ENCODE assay signal across 21 cellular contexts in the genomic region with DNA sequence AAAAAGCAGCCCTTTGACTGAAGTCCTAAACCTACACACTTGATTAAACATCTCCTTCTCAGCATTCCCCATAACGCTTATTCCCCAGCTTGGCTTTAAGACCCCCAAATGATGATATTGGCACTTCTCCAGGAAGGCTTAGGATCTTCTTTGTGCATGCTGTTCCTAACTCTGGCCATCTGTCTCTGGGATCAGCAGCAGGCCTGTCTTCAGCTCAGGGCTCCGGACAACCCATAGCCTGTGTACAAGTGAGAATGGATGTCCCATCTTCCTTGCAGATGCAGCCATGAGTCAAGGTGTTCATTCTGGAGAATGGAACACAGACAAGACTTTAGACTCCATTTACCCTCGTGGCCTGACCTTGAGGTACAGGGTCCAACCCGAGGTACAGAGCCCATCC.
A peak's percentile ranks its signal among the peaks of the same experiment; 100 is the strongest.
DNase-seq lines count a peak whose midpoint lies in the region; ATAC-seq and TF ChIP-seq lines count a peak whose summit lies in the region.
"Had no signal": no experiment of that assay in that cellular context is flagged by ENCODE, and none has a peak within 500 bp of the region (broad histone marks: within the 10 kb centered on the region; RNA-seq: fewer than 3 reads in every experiment).

No MANE protein-coding gene starts in this region.

- H3K27me3 ChIP-seq in IMR-90 (ENCODE audit: control insufficient read depth, insufficient read depth, low read length) (no peaks in the 10 kb centered on the region), osteoblast (ENCODE audit: insufficient read depth, low read length) (no peaks in the 10 kb centered on the region), MM.1S (replicated peaks; ENCODE audit: insufficient read depth, low read length) (no peaks in the 10 kb centered on the region)

- TF ChIP-seq RAD21 in IMR-90 (IDR thresholded peaks at IDR 0.05; ENCODE audit: low read length): no peak

- WGBS in IMR-90 (ENCODE audit: extremely low coverage in 2 of 2, insufficient read length in 1 of 2), 2 experiments: no CpG with 5 or more reads among the region's 4 CpGs

- no TSS peak for BruUV-seq in IMR-90 (replicated peaks; lab: Mats Ljungman, UMichigan)

- H3K36me3 ChIP-seq in IMR-90 (ENCODE audit: control insufficient read depth, insufficient read depth, low read length) (no peaks in the 10 kb centered on the region), osteoblast (ENCODE audit: insufficient read depth, low read length) (no peaks in the 10 kb centered on the region), MM.1S (replicated peaks; ENCODE audit: insufficient read depth, low read length) (no peaks in the 10 kb centered on the region)
- H3K36me3 ChIP-seq: HAP-1 had no signal

- intact Hi-C loops in IMR-90 (cut with micrococcal nuclease): no loop called here

- H3K56ac ChIP-seq in IMR-90 (ENCODE audit: extremely low read depth, insufficient read depth, low read length): peak overlapping the region; percentile 38; the same call in 1 of the 2 replicates

- H4K8ac ChIP-seq in IMR-90 (ENCODE audit: low read depth in 2 of 2, low read length in 2 of 2): peak overlapping the region; percentile 72 to 93

- peak overlapping the region; percentile 95 for H4K5ac ChIP-seq in IMR-90 (ENCODE audit: low read depth, low read length)

- peak overlapping the region; percentile 90 for H2BK20ac ChIP-seq in IMR-90 (ENCODE audit: low read depth, low read length)

- H2AFZ ChIP-seq in IMR-90 (replicated peaks; ENCODE audit: low read length, poor library complexity) (no peak overlapping the region), osteoblast (ENCODE audit: low read length) (no peak overlapping the region), MM.1S (ENCODE audit: low read length) (no peak overlapping the region)
- H2AFZ ChIP-seq: GM23248 had no signal

- POLR2A ChIA-PET in IMR-90 (lab: Charles Lee; ENCODE audit: unreplicated experiment): no interaction called here

- H3K4me1 ChIP-seq in IMR-90 (ENCODE audit: control insufficient read depth, insufficient read depth, low read length): peaks cover 10% of the 10 kb centered on the region
- peaks cover 15% of the 10 kb centered on the region for H3K4me1 ChIP-seq in osteoblast (ENCODE audit: insufficient read depth, low read length)
- no peaks in the 10 kb centered on the region for H3K4me1 ChIP-seq in MM.1S (ENCODE audit: low read length)

- no peaks in the 10 kb centered on the region for H3K79me1 ChIP-seq in IMR-90 (ENCODE audit: low read depth in 1 of 2, low read length in 2 of 2)

- no peaks in the 10 kb centered on the region for H3F3A ChIP-seq in MM.1S (ENCODE audit: insufficient read depth, low read length)

- no peak for DNase-seq in IMR-90
- peak; percentile 78 for DNase-seq in NCI-H524 treated with DMSO at 0.1 percent for 48 hours (lab: John Stamatoyannopoulos, UW)
- no peak for DNase-seq in epithelial cell of prostate (ENCODE audit: low read depth, low spot score)
- DNase-seq in osteoblast (ENCODE audit: insufficient read length, low spot score, missing footprints): no peak
- no peak for DNase-seq in MM.1S
- DNase-seq in activated gamma-delta T cell treated with Interleukin-2 at 50 U/mL for 16 hours: no peak
- DNase-seq: CD4-positive, CD25-positive, alpha-beta regulatory T cell; DND-41; Karpas-422; NCI-H1092; NCI-H1436 treated with DMSO at 0.1 percent for 48 hours; NCI-H1930; NCI-H345; NCI-H526 treated with DMSO at 0.1 percent for 48 hours; NK-92 treated with Interleukin-12 subunit alpha and Interleukin-12 subunit beta, amount 100 ng/mL, for 24 hours; SHP77 treated with DMSO at 0.1 percent for 48 hours had no signal

- H3K79me2 ChIP-seq in osteoblast (ENCODE audit: insufficient read depth, low read length): no peaks in the 10 kb centered on the region
- H3K79me2 ChIP-seq in MM.1S (ENCODE audit: low read length): no peaks in the 10 kb centered on the region

- CTCF ChIA-PET in IMR-90 (lab: Yijun Ruan, JAX): interaction anchor here (1.8 kb wide), 1 partner anchor 129 kb away, joined by 3 read pairs; no protein-coding TSS in a partner anchor

- peak overlapping the region; percentile 15 for H3K23ac ChIP-seq in IMR-90 (ENCODE audit: low read depth, low read length)

- H3K9ac ChIP-seq in IMR-90 (ENCODE audit: low read depth, low read length) (no peak overlapping the region), MM.1S (ENCODE audit: low read length) (no peak overlapping the region)
- H3K9ac ChIP-seq: GM23248 had no signal

- H3K4me3 ChIP-seq in IMR-90 (ENCODE audit: insufficient read depth, low read depth, low read length) (no peak overlapping the region), osteoblast (ENCODE audit: insufficient read depth, low read length) (no peak overlapping the region), MM.1S (ENCODE audit: low read length) (no peak overlapping the region)
- H3K4me3 ChIP-seq: GM23248, HAP-1, SK-N-MC had no signal

- TF ChIP-seq CTCF in IMR-90 (conservative IDR thresholded peaks at IDR 0.05; ENCODE audit: low read depth, low read length) (no peak), osteoblast (IDR thresholded peaks at IDR 0.05; ENCODE audit: extremely low read depth, low read depth, low read length) (no peak), MM.1S (IDR thresholded peaks at IDR 0.05; ENCODE audit: low read length) (no peak)

- dilution Hi-C loops in IMR-90 (cut with HindIII; ENCODE audit: low sequenced_read_pairs, unreplicated experiment): no loop called here

- no peak overlapping the region for H2AK9ac ChIP-seq in IMR-90 (replicated peaks; ENCODE audit: low read depth, low read length, poor library complexity)

- H3K9me3 ChIP-seq in IMR-90 (ENCODE audit: control insufficient read depth, insufficient read depth, low read length) (0 out of 2 replicates have a peak, but pooled peaks cover 1% of the 10 kb centered on the region), osteoblast (ENCODE audit: low read depth, low read length) (no peaks in the 10 kb centered on the region), MM.1S (replicated peaks; ENCODE audit: insufficient read depth, low read length) (no peaks in the 10 kb centered on the region)

- no peak for TF ChIP-seq POLR2A in IMR-90 (IDR thresholded peaks at IDR 0.05; ENCODE audit: low read depth, low read length)

- H3K9me2 ChIP-seq in MM.1S (replicated peaks; ENCODE audit: insufficient read depth, low read length): no peaks in the 10 kb centered on the region

- peak overlapping the region; percentile 27 for H2BK5ac ChIP-seq in IMR-90 (ENCODE audit: low read depth, low read length, poor library complexity, severe bottlenecking)

- ATAC-seq in IMR-90 (ENCODE audit: low read depth) (no peak; the same call in 1 of the 2 replicates), HG02970 (IDR thresholded peaks at IDR 0.05; ENCODE audit: low FRiP score, unreplicated experiment) (no peak)

- in situ Hi-C loops in IMR-90 (cut with MboI; ENCODE audit: low sequenced_read_pairs): no loop called here

- H2BK15ac ChIP-seq in IMR-90 (ENCODE audit: low read depth, low read length): peak overlapping the region; percentile 51; the same call in 2 of the 3 replicates

- H3K14ac ChIP-seq in IMR-90 (replicated peaks; ENCODE audit: low read depth, low read length): peak overlapping the region; percentile 73

- H2AK5ac ChIP-seq in IMR-90 (ENCODE audit: low read depth, low read length): peak overlapping the region; percentile 88

- peak overlapping the region; percentile 91 for H2BK120ac ChIP-seq in IMR-90 (ENCODE audit: low read depth, low read length)

- H3K4ac ChIP-seq in IMR-90 (ENCODE audit: low read depth, low read length): peak overlapping the region; percentile 62

- H3K27ac ChIP-seq in IMR-90 (ENCODE audit: insufficient read depth, low read length) (peak overlapping the region; percentile 17; the same call in 1 of the 2 replicates), epithelial cell of prostate (peak overlapping the region; percentile 34), osteoblast (ENCODE audit: low read depth, low read length) (no peak overlapping the region), MM.1S (ENCODE audit: low read length) (no peak overlapping the region)
- H3K27ac ChIP-seq: GM23248, RWPE1, SK-N-MC had no signal

- H3K4me2 ChIP-seq in IMR-90 (ENCODE audit: low read depth, low read length): no peak overlapping the region
- peak overlapping the region; percentile 9 for H3K4me2 ChIP-seq in osteoblast (ENCODE audit: insufficient read depth, low read length)
- H3K4me2 ChIP-seq in MM.1S (ENCODE audit: low read depth, low read length): no peak overlapping the region

- peak overlapping the region; percentile 82 for H4K91ac ChIP-seq in IMR-90 (ENCODE audit: insufficient read depth, low read depth, low read length)

- peak overlapping the region; percentile 87 for H3K18ac ChIP-seq in IMR-90 (ENCODE audit: low read depth, low read length)

- H4K20me1 ChIP-seq in IMR-90 (ENCODE audit: insufficient read depth, low read length) (no peaks in the 10 kb centered on the region), osteoblast (ENCODE audit: insufficient read depth, low read length) (no peaks in the 10 kb centered on the region), MM.1S (ENCODE audit: insufficient read depth, low read length) (no peaks in the 10 kb centered on the region)

- peaks cover 5% of the 10 kb centered on the region for H3K9me1 ChIP-seq in IMR-90 (ENCODE audit: insufficient read depth, low read length)

TF ChIP-seq in IMR-90, 13 proteins besides CTCF, POLR2A, EP300 and RAD21 (continues in another document):
- TF ChIP-seq MAZ (IDR thresholded peaks at IDR 0.05; ENCODE audit: borderline replicate concordance, low read depth, low read length): no peak
- TF ChIP-seq, protein P1, sequence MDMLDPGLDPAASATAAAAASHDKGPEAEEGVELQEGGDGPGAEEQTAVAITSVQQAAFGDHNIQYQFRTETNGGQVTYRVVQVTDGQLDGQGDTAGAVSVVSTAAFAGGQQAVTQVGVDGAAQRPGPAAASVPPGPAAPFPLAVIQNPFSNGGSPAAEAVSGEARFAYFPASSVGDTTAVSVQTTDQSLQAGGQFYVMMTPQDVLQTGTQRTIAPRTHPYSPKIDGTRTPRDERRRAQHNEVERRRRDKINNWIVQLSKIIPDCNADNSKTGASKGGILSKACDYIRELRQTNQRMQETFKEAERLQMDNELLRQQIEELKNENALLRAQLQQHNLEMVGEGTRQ (IDR thresholded peaks at IDR 0.05; ENCODE audit: low read depth, low read length): no peak
- TF ChIP-seq MAFK (IDR thresholded peaks at IDR 0.05; ENCODE audit: low read depth, low read length): no peak
- no peak for TF ChIP-seq RCOR1 (IDR thresholded peaks at IDR 0.05; ENCODE audit: insufficient replicate concordance, low read length)
- TF ChIP-seq CEBPB (IDR thresholded peaks at IDR 0.05; ENCODE audit: low read depth, low read length): no peak
- TF ChIP-seq FOS (IDR thresholded peaks at IDR 0.05; ENCODE audit: low read depth, low read length): no peak
- no peak for TF ChIP-seq CHD1 (IDR thresholded peaks at IDR 0.05; ENCODE audit: low read depth, low read length)
- no peak for TF ChIP-seq SMC3 (IDR thresholded peaks at IDR 0.05; ENCODE audit: low read depth, low read length)
- TF ChIP-seq RFX5 (IDR thresholded peaks at IDR 0.05; ENCODE audit: low read depth, low read length): no peak
- TF ChIP-seq NFE2L2 (IDR thresholded peaks at IDR 0.05; ENCODE audit: low read depth, low read length): no peak
- no peak for TF ChIP-seq MXI1 (IDR thresholded peaks at IDR 0.05; ENCODE audit: borderline replicate concordance, low read depth, low read length)

Comparison
In these comparisons a context has a peak if more than half of its experiments do, and no peak if none do; other contexts are left out.
1. H3K27ac ChIP-seq: peak in IMR-90 (single experiment) and epithelial cell of prostate (single experiment); none in osteoblast (single experiment) and MM.1S (single experiment).